ENCODE assay signal across 21 cellular contexts in genomic region chr3:122099255-122099654, GRCh38. TPM values are rescaled to one million over a fixed set of nuclear protein-coding genes. Genes with fewer than 3 reads are reported as not detected.
DNase-seq lines count a peak whose midpoint lies in the region; ATAC-seq, FAIRE-seq and TF ChIP-seq lines count a peak whose summit lies in the region.
"Had no signal": no experiment of that assay in that cellular context is flagged by ENCODE, and none has a peak within 500 bp of the region (broad histone marks: within the 10 kb centered on the region; RNA-seq: fewer than 3 reads in every experiment).

No MANE protein-coding gene starts in this region.

- no peak overlapping the region for H3K27ac ChIP-seq in liver (ENCODE audit: low read depth in 1 of 2, low read length in 2 of 2)
- no peak overlapping the region for H3K27ac ChIP-seq in HepG2 (ENCODE audit: extremely low read length, insufficient read depth, low read length)
- no peak overlapping the region for H3K27ac ChIP-seq in neuronal stem cell (replicated peaks; ENCODE audit: low read length)
- H3K27ac ChIP-seq: 22Rv1 had no signal

- no peaks in the 10 kb centered on the region for H3K79me1 ChIP-seq in neuronal stem cell (ENCODE audit: low read depth, low read length)

- TF ChIP-seq EP300 in HepG2 (IDR thresholded peaks at IDR 0.05; ENCODE audit: low read depth in 2 of 2, low read length in 2 of 2), result no peak
- no peak for TF ChIP-seq EP300 in HepG2 (CRISPR knock-in tag; IDR thresholded peaks at IDR 0.05; ENCODE audit: borderline replicate concordance)

- ATAC-seq in HepG2 (no peak), mucosa of descending colon (peak; percentile 48)
- ATAC-seq: CD8-positive, alpha-beta T cell had no signal

- no peaks in the 10 kb centered on the region for H3K9me3 Mint-ChIP-seq in MCF 10A (ENCODE audit: unreplicated experiment)
- H3K9me3 Mint-ChIP-seq in activated CD4-positive, alpha-beta memory T cell treated with anti-CD3 and anti-CD28 coated beads for 36 hours, result no peaks in the 10 kb centered on the region
- H3K9me3 Mint-ChIP-seq: CD14-positive monocyte; CD8-positive, alpha-beta T cell; HFFc6 had no signal

- H2AK5ac ChIP-seq in neuronal stem cell (ENCODE audit: low read depth, low read length), result no peak overlapping the region

- H3K4me2 ChIP-seq in HepG2 (ENCODE audit: low read depth, low read length), result no peak overlapping the region
- no peak overlapping the region for H3K4me2 ChIP-seq in neuronal stem cell (ENCODE audit: insufficient read depth, low read length, poor library complexity, severe bottlenecking)

- H2BK120ac ChIP-seq in neuronal stem cell (ENCODE audit: low read depth, low read length), result no peak overlapping the region

- no peak for TF ChIP-seq RAD21 in liver (IDR thresholded peaks at IDR 0.05)
- TF ChIP-seq RAD21 in HepG2 (CRISPR knock-in tag; IDR thresholded peaks at IDR 0.05), result no peak

- DNase-seq in HepG2 (ENCODE audit: low spot score) (no peak), OCI-M1 (lab: John Stamatoyannopoulos, UW) (peak; percentile 8), mucosa of descending colon (no peak), neuronal stem cell (ENCODE audit: low spot score) (no peak), MCF 10A (ENCODE audit: unreplicated experiment) (no peak), DMS 273 treated with DMSO at 0.1 percent for 48 hours (lab: John Stamatoyannopoulos, UW) (no peak)
- DNase-seq in activated CD4-positive, alpha-beta memory T cell treated with anti-CD3 and anti-CD28 coated beads for 36 hours, result no peak
- DNase-seq: CD8-positive, alpha-beta T cell; COR-L47; DND-41; GF-D8; GOT3; HFFc6 had no signal

- H3K27me3 ChIP-seq in liver (ENCODE audit: control insufficient read depth in 4 of 4, insufficient read depth in 4 of 4, low read length in 3 of 4) (no peaks in the 10 kb centered on the region), HepG2 (ENCODE audit: control insufficient read depth in 1 of 2, insufficient read depth in 2 of 2, low read length in 2 of 2) (no peaks in the 10 kb centered on the region), neuronal stem cell (ENCODE audit: control insufficient read depth in 3 of 3, insufficient read depth in 3 of 3, low read depth in 1 of 3, low read length in 3 of 3) (no peaks in the 10 kb centered on the region)

- no peak overlapping the region for H3K4me3 Mint-ChIP-seq in MCF 10A (ENCODE audit: unreplicated experiment)
- no peak overlapping the region for H3K4me3 Mint-ChIP-seq in activated CD4-positive, alpha-beta memory T cell treated with anti-CD3 and anti-CD28 coated beads for 36 hours
- H3K4me3 Mint-ChIP-seq: CD14-positive monocyte; CD8-positive, alpha-beta T cell; HFFc6 had no signal

- POLR2A ChIA-PET in HepG2 (lab: Yijun Ruan, JAX) (no interaction called here), MCF 10A (lab: Yijun Ruan, JAX) (no interaction called here)
- POLR2A ChIA-PET in activated CD4-positive, alpha-beta memory T cell treated with anti-CD3 and anti-CD28 coated beads for 36 hours (lab: Charles Lee), result no interaction called here

- CTCF ChIA-PET in HepG2 (lab: Yijun Ruan, JAX; ENCODE audit: low intra/inter-chr PET ratio, low total read pairs), result no interaction called here
- CTCF ChIA-PET in MCF 10A (lab: Yijun Ruan, JAX), result interaction anchor here (0.7 to 1.2 kb wide), 3 partner anchors 12 to 22 kb away, joined by 3 read pairs; no protein-coding TSS in a partner anchor
- CTCF ChIA-PET in activated CD4-positive, alpha-beta memory T cell treated with anti-CD3 and anti-CD28 coated beads for 36 hours (lab: Charles Lee), result interaction anchor here (0.6 to 5.6 kb wide), 3 partner anchors 159 to 349 kb away, joined by 3 to 85 read pairs (median 5); no protein-coding TSS in a partner anchor

- H3K36me3 ChIP-seq in liver (ENCODE audit: control insufficient read depth in 4 of 4, insufficient read depth in 3 of 4, low read depth in 1 of 4, low read length in 3 of 4), result no peaks in the 10 kb centered on the region
- H3K36me3 ChIP-seq in HepG2 (replicated peaks in 1 of 2; ENCODE audit: control insufficient read depth in 1 of 2, insufficient read depth in 2 of 2, low read length in 2 of 2), result no peaks in the 10 kb centered on the region
- no peaks in the 10 kb centered on the region for H3K36me3 ChIP-seq in mucosa of descending colon (ENCODE audit: low read depth)
- H3K36me3 ChIP-seq in neuronal stem cell (replicated peaks in 1 of 2; ENCODE audit: control insufficient read depth in 2 of 2, insufficient read depth in 2 of 2, low read length in 2 of 2), result no peaks in the 10 kb centered on the region
- H3K36me3 ChIP-seq: HAP-1 had no signal

- H3K9ac ChIP-seq in liver (ENCODE audit: low read depth in 1 of 2, low read length in 2 of 2), result no peak overlapping the region
- H3K9ac ChIP-seq in HepG2 (ENCODE audit: insufficient read depth, low read depth, low read length), result no peak overlapping the region
- no peak overlapping the region for H3K9ac ChIP-seq in neuronal stem cell (ENCODE audit: low read depth, low read length, poor library complexity)

- H3K4me3 ChIP-seq in liver (ENCODE audit: low read depth in 1 of 3, low read length in 3 of 3) (no peak overlapping the region), HepG2 (replicated peaks in 1 of 3; ENCODE audit: insufficient read depth in 1 of 3, low read depth in 2 of 3, low read length in 3 of 3) (no peak overlapping the region), mucosa of descending colon (no peak overlapping the region), neuronal stem cell (ENCODE audit: low read length in 2 of 2) (no peak overlapping the region)
- H3K4me3 ChIP-seq: HAP-1 had no signal

- no peak overlapping the region for H3K18ac ChIP-seq in neuronal stem cell (ENCODE audit: low read length)

- H3K4me1 ChIP-seq in liver (ENCODE audit: control insufficient read depth in 4 of 4, insufficient read depth in 4 of 4, low read length in 3 of 4) (no peaks in the 10 kb centered on the region), HepG2 (ENCODE audit: insufficient read depth, low read length) (no peaks in the 10 kb centered on the region), mucosa of descending colon (ENCODE audit: low read depth) (no peaks in the 10 kb centered on the region), neuronal stem cell (ENCODE audit: control insufficient read depth in 2 of 2, insufficient read depth in 1 of 2, low read depth in 1 of 2, low read length in 2 of 2) (peaks cover 0 to 11% of the 10 kb centered on the region in 2 donors)
- H3K4me1 ChIP-seq: HAP-1 had no signal

- BruUV-seq in HepG2 (replicated peaks; lab: Mats Ljungman, UMichigan) (no TSS peak), MCF 10A (replicated peaks; lab: Mats Ljungman, UMichigan) (no TSS peak)

- TF ChIP-seq CTCF in liver (IDR thresholded peaks at IDR 0.05; ENCODE audit: low read depth, low read length, missing input control) (no peak), HepG2 (CRISPR knock-in tag; IDR thresholded peaks at IDR 0.05) (no peak), mucosa of descending colon (IDR thresholded peaks at IDR 0.05) (no peak), MCF 10A (IDR thresholded peaks at IDR 0.05; ENCODE audit: unreplicated experiment) (no peak)

- no peak overlapping the region for H3K27ac Mint-ChIP-seq in MCF 10A (ENCODE audit: low read depth, unreplicated experiment)
- no peak overlapping the region for H3K27ac Mint-ChIP-seq in activated CD4-positive, alpha-beta memory T cell treated with anti-CD3 and anti-CD28 coated beads for 36 hours
- H3K27ac Mint-ChIP-seq: CD14-positive monocyte; CD8-positive, alpha-beta T cell; HFFc6 had no signal

- 45% methylated on average over 2 of the region's 2 CpGs for WGBS in liver
- WGBS in HepG2 (ENCODE audit: low lambda C conversion rate), result 42% methylated on average over 2 of the region's 2 CpGs
- no CpG with 5 or more reads among the region's 2 CpGs for WGBS in neuronal stem cell (ENCODE audit: extremely low coverage in 2 of 2, insufficient read length in 2 of 2, insufficient replicate concordance in 1 of 2), 2 donors

- H3K23ac ChIP-seq in neuronal stem cell (ENCODE audit: low read depth, low read length, poor library complexity), result no peak overlapping the region

- no peak for TF ChIP-seq POLR2A in HepG2 (IDR thresholded peaks at IDR 0.05; ENCODE audit: insufficient read depth in 1 of 2, low read depth in 2 of 2, low read length in 2 of 2)

- H2BK5ac ChIP-seq in neuronal stem cell (ENCODE audit: low read length), result no peak overlapping the region

- no peak overlapping the region for H3K4ac ChIP-seq in neuronal stem cell (ENCODE audit: low read length)

- no peak for FAIRE-seq in HepG2 (lab: Jason Lieb, UNC)
- FAIRE-seq: D721Med, HTR-8/SVneo had no signal

- no peaks in the 10 kb centered on the region for H3K79me2 ChIP-seq in HepG2 (ENCODE audit: insufficient read depth, low read length)

- in situ Hi-C loops in HepG2 (cut with HindIII; ENCODE audit: extremely low pct_ligation_motif_present, low pct_unique_long_range_greater_than_20kb), result no loop called here

- no peaks in the 10 kb centered on the region for H3K27me3 Mint-ChIP-seq in MCF 10A (ENCODE audit: insufficient read depth, unreplicated experiment)
- no peaks in the 10 kb centered on the region for H3K27me3 Mint-ChIP-seq in activated CD4-positive, alpha-beta memory T cell treated with anti-CD3 and anti-CD28 coated beads for 36 hours

- no peak overlapping the region for H4K8ac ChIP-seq in neuronal stem cell (ENCODE audit: low read depth, low read length)

- H4K20me1 ChIP-seq in HepG2 (ENCODE audit: insufficient read depth, low read length), result no peaks in the 10 kb centered on the region

- no peak overlapping the region for H2BK15ac ChIP-seq in neuronal stem cell (ENCODE audit: low read length)

- H3K36me3 Mint-ChIP-seq in MCF 10A (ENCODE audit: insufficient read depth, unreplicated experiment), result no peaks in the 10 kb centered on the region
- H3K36me3 Mint-ChIP-seq in activated CD4-positive, alpha-beta memory T cell treated with anti-CD3 and anti-CD28 coated beads for 36 hours, result no peaks in the 10 kb centered on the region
- H3K36me3 Mint-ChIP-seq: CD8-positive, alpha-beta T cell had no signal

- intact Hi-C loops in HepG2 (cut with micrococcal nuclease; ENCODE audit: unreplicated experiment), result no loop called here
- intact Hi-C loops in mucosa of descending colon (cut with DNase I, micrococcal nuclease), result no loop called here
- intact Hi-C loops in MCF 10A (cut with micrococcal nuclease), result no loop called here
- intact Hi-C loops in activated CD4-positive, alpha-beta memory T cell treated with anti-CD3 and anti-CD28 coated beads for 36 hours (cut with micrococcal nuclease), result no loop called here

- no peaks in the 10 kb centered on the region for H3K4me1 Mint-ChIP-seq in MCF 10A (ENCODE audit: insufficient read depth, unreplicated experiment)
- H3K4me1 Mint-ChIP-seq in activated CD4-positive, alpha-beta memory T cell treated with anti-CD3 and anti-CD28 coated beads for 36 hours (ENCODE audit: low read depth), result peaks cover 42% of the 10 kb centered on the region

- H2AFZ ChIP-seq in HepG2 (ENCODE audit: low read length) (no peak overlapping the region), neuronal stem cell (ENCODE audit: low read length) (no peak overlapping the region)

- no peak overlapping the region for H4K91ac ChIP-seq in neuronal stem cell (ENCODE audit: low read depth, low read length, poor library complexity)

- H3K9me3 ChIP-seq in liver (ENCODE audit: control insufficient read depth in 4 of 4, low read length in 3 of 4) (no peaks in the 10 kb centered on the region), HepG2 (ENCODE audit: low read length) (no peaks in the 10 kb centered on the region), mucosa of descending colon (no peaks in the 10 kb centered on the region), neuronal stem cell (replicated peaks in 1 of 2; ENCODE audit: control insufficient read depth in 2 of 2, insufficient read depth in 1 of 2, low read depth in 1 of 2, low read length in 2 of 2) (no peaks in the 10 kb centered on the region)
- H3K9me3 ChIP-seq: HAP-1 had no signal

- no peak overlapping the region for H3K14ac ChIP-seq in neuronal stem cell (ENCODE audit: low read length)

- H2BK12ac ChIP-seq in neuronal stem cell (ENCODE audit: low read length), result no peak overlapping the region

RNA-seq across cellular contexts. Expression of gene CD86, which starts 44.1 kb away (rescaled TPM):
- total RNA-seq in liver (1 to 10 TPM; 2.9 to 4.0 TPM), HepG2 (2016; rRNA removed; fragmentation: Illumina TruSeq; extraction: Trizol) (not detected in 2 replicates), mucosa of descending colon (1 to 10 TPM; 3.7 to 5.8 (median 5.1) TPM), MCF 10A (2022) (not detected in 2 replicates)
- polyA plus RNA-seq in liver (1 to 10 TPM; 1.7 to 2.3 TPM), HepG2 (2011; rRNA removed) (not detected in 2 replicates)
- total RNA-seq in HepG2 (2016; cell fraction: cytosol; rRNA removed; fragmentation: Illumina TruSeq; extraction: Trizol; ENCODE audit: low read depth), result not detected in 2 replicates
- total RNA-seq in HepG2 (2016; cell fraction: insoluble cytoplasmic fraction; rRNA removed; fragmentation: Illumina TruSeq; extraction: Trizol), result not detected in 2 replicates
- not detected in 2 replicates for total RNA-seq in HepG2 (2016; cell fraction: membrane; rRNA removed; fragmentation: Illumina TruSeq; extraction: Trizol)
- not detected in 2 replicates for total RNA-seq in HepG2 (2016; cell fraction: nucleus; rRNA removed; fragmentation: Illumina TruSeq; extraction: Trizol)
- not detected in 2 replicates for polyA plus RNA-seq in HepG2 (2011; cell fraction: cytosol; rRNA removed)
- polyA plus RNA-seq in HepG2 (2011; cell fraction: nucleus; rRNA removed), result not detected in 2 replicates
- polyA plus RNA-seq in HepG2 (2012), result not detected in 2 replicates
- polyA plus RNA-seq in HepG2 (2016; cell fraction: cytosol; fragmentation: Illumina TruSeq; extraction: Trizol; ENCODE audit: low read depth), result not detected in 2 replicates
- polyA plus RNA-seq in HepG2 (2016; cell fraction: insoluble cytoplasmic fraction; fragmentation: Illumina TruSeq; extraction: Trizol; ENCODE audit: low read depth), result not detected in 2 replicates
- polyA plus RNA-seq in HepG2 (2016; cell fraction: membrane; fragmentation: Illumina TruSeq; extraction: Trizol; ENCODE audit: low read depth), result not detected in 2 replicates
- not detected in 2 replicates for polyA plus RNA-seq in HepG2 (2016; cell fraction: nucleus; fragmentation: Illumina TruSeq; extraction: Trizol; ENCODE audit: insufficient read depth, low read depth)
- not detected in 2 replicates for polyA minus RNA-seq in HepG2 (2011; rRNA and poly(A)+ RNA removed; ENCODE audit: low replicate concordance)
- polyA minus RNA-seq in HepG2 (2011; cell fraction: cytosol; rRNA and poly(A)+ RNA removed), result not detected in 2 replicates
- polyA minus RNA-seq in HepG2 (2011; cell fraction: nucleus; rRNA and poly(A)+ RNA removed), result not detected in 2 replicates
- polyA plus RNA-seq in neuronal stem cell (2013, experiment 1 of 2), result not detected
- polyA plus RNA-seq in neuronal stem cell (2013, experiment 2 of 2), result 0.01 TPM
- 1 to 10 TPM; 1.4 to 1.7 TPM for total RNA-seq in activated CD4-positive, alpha-beta memory T cell treated with anti-CD3 and anti-CD28 coated beads for 36 hours
- total RNA-seq: A673; CD8-positive, alpha-beta T cell; HFFc6 had no signal
- polyA plus RNA-seq: BJ had no signal
